Comparison of ENCODE assay signal across 16 cellular contexts in the genomic region with DNA sequence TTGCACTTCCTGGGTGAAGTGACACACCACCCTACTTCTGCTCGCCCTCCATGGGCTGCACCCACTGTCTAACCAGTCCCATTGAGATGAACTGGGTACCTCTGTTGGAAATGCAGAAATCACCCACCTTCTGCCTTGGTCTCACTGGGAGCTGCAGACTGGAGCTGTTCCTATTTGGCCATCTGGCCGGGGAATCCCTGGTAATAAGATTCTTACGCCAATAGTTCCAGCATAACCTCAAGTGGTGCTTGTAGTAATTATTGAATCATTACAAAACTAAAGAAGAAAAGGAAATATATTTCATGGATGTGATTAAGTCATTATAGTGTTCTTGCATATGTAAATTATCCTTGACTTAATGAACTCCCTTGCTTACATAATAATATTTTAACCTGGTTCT.
A peak's percentile ranks its signal among the peaks of the same experiment; 100 is the strongest.
DNase-seq lines count a peak whose midpoint lies in the region; ATAC-seq and TF ChIP-seq lines count a peak whose summit lies in the region.
"Had no signal": no experiment of that assay in that cellular context is flagged by ENCODE, and none has a peak within 500 bp of the region (broad histone marks: within the 10 kb centered on the region; RNA-seq: fewer than 3 reads in every experiment).

No MANE protein-coding gene starts in this region.

- H3K36me3 ChIP-seq in WERI-Rb-1, result no peaks in the 10 kb centered on the region
- H3K36me3 ChIP-seq: BLaER1 treated with 17β-estradiol and CSF1 and Interleukin-3, amounts not matched to agents 10 nM and 100 nM had no signal

- CTCF ChIA-PET in CD4-positive, alpha-beta T cell (lab: Charles Lee), result no interaction called here

- no peak overlapping the region for H3K27ac ChIP-seq in WERI-Rb-1
- no peak overlapping the region for H3K27ac ChIP-seq in CD4-positive, alpha-beta T cell (ENCODE audit: low read depth, low read length)
- H3K27ac ChIP-seq: BLaER1 treated with 17β-estradiol and CSF1 and Interleukin-3, amounts not matched to agents 10 nM and 100 nM; HL-60 had no signal

- DNase-seq in NCI-H1105 treated with DMSO at 0.1 percent for 48 hours (lab: John Stamatoyannopoulos, UW) (peak; percentile 13), NCI-H1105 (lab: John Stamatoyannopoulos, UW) (no peak), NCI-H524 (lab: John Stamatoyannopoulos, UW) (peak; percentile 71 to 91), WERI-Rb-1 (peak; percentile 6)
- no peak for DNase-seq in CD4-positive, alpha-beta T cell
- DNase-seq: CD8-positive, alpha-beta memory T cell; COR-L47; DMS153; DMS79 treated with DMSO at 0.1 percent for 48 hours; HCEC 1CT had no signal

- no peak overlapping the region for H3K4me3 Mint-ChIP-seq in CD4-positive, alpha-beta T cell
- H3K4me3 Mint-ChIP-seq: B cell; CD8-positive, alpha-beta memory T cell; GM23338 had no signal

- H3K9me3 ChIP-seq in WERI-Rb-1 (ENCODE audit: severe bottlenecking), result no peaks in the 10 kb centered on the region
- H3K9me3 ChIP-seq in CD4-positive, alpha-beta T cell (ENCODE audit: control insufficient read depth, low read length), result no peaks in the 10 kb centered on the region
- H3K9me3 ChIP-seq: BLaER1 treated with 17β-estradiol and CSF1 and Interleukin-3, amounts not matched to agents 10 nM and 100 nM had no signal

- H3K4me1 Mint-ChIP-seq in CD4-positive, alpha-beta T cell (ENCODE audit: low read depth), result no peaks in the 10 kb centered on the region
- H3K4me1 Mint-ChIP-seq: B cell; CD8-positive, alpha-beta memory T cell had no signal

- intact Hi-C loops in CD4-positive, alpha-beta T cell (cut with DNase I, micrococcal nuclease), result no loop called here

- H3K9me3 Mint-ChIP-seq in CD4-positive, alpha-beta T cell, result peaks cover 7% of the 10 kb centered on the region

- H3K27me3 ChIP-seq in WERI-Rb-1 (ENCODE audit: insufficient read depth, low read depth, severe bottlenecking), result no peaks in the 10 kb centered on the region
- no peaks in the 10 kb centered on the region for H3K27me3 ChIP-seq in CD4-positive, alpha-beta T cell (ENCODE audit: control insufficient read depth, insufficient read depth, low read length)
- H3K27me3 ChIP-seq: BLaER1 treated with 17β-estradiol and CSF1 and Interleukin-3, amounts not matched to agents 10 nM and 100 nM had no signal

- H3K4me3 ChIP-seq in WERI-Rb-1 (ENCODE audit: low read depth, low read length), result no peak overlapping the region
- H3K4me3 ChIP-seq: BLaER1 treated with 17β-estradiol and CSF1 and Interleukin-3, amounts not matched to agents 10 nM and 100 nM; GM12878; GM23338 had no signal

- POLR2A ChIA-PET in CD4-positive, alpha-beta T cell (lab: Charles Lee), result no interaction called here

- H3K36me3 Mint-ChIP-seq in CD4-positive, alpha-beta T cell (ENCODE audit: low read depth), result no peaks in the 10 kb centered on the region
- H3K36me3 Mint-ChIP-seq: CD8-positive, alpha-beta memory T cell had no signal

- no peak for ATAC-seq in GM19324 (IDR thresholded peaks at IDR 0.05; ENCODE audit: low FRiP score, unreplicated experiment)
- ATAC-seq in CD4-positive, alpha-beta T cell (ENCODE audit: poor library complexity), result no peak
- ATAC-seq: GM12878, GM23338 had no signal

- H3K27ac Mint-ChIP-seq in CD4-positive, alpha-beta T cell, result no peak overlapping the region
- H3K27ac Mint-ChIP-seq: B cell; CD8-positive, alpha-beta memory T cell; GM23338 had no signal

- no peak for TF ChIP-seq CTCF in WERI-Rb-1 (IDR thresholded peaks at IDR 0.05; ENCODE audit: low read depth, low read length)
- no peak for TF ChIP-seq CTCF in CD4-positive, alpha-beta T cell (IDR thresholded peaks at IDR 0.05)

- no peaks in the 10 kb centered on the region for H3K27me3 Mint-ChIP-seq in CD4-positive, alpha-beta T cell
- H3K27me3 Mint-ChIP-seq: B cell; CD8-positive, alpha-beta memory T cell had no signal

Comparison
In these comparisons a context has a peak if more than half of its experiments do, and no peak if none do; other contexts are left out.
1. DNase-seq: peak in NCI-H1105 treated with DMSO at 0.1 percent for 48 hours (single experiment), NCI-H524 (2 of 2) and WERI-Rb-1 (single experiment); none in NCI-H1105 (single experiment) and CD4-positive, alpha-beta T cell (0 of 10).